Comparison of ENCODE assay signal across 9 cellular contexts in the genomic region with DNA sequence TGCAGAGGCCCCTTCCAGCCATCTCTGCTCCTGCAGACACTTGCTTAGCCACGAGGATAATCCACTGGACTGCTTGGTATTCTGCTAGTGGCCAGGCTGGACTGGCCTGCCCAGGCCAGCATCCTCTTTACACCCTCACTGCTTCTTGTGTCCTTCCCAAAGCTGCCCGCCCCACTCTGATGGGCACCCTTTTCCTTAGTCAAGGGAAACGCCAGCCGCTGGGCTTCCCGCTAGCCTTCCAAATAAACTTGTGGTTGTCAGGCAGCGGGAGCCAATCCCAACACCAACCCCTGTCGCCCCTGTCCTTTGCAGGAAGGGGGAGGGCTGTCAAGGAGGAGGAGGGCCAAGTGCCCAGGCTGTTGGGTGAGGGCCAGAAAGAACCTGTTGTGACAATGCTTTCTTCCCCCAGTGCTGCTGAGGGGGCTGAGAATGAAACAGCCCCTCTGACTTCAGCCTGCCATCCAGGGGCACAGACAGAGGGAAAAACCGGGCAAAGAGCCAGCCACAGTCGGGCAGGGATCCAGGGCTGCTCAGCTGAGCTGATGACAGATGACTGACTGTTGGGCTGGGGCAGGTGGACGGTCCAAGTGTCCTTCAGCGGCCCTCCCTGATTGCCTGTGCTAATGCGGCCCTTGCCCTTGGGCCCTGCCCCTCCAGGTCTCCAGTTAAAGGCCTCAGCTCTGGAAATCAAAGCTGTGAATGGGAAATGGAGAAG. TPM values are rescaled to one million over a fixed set of nuclear protein-coding genes. Genes with fewer than 3 reads are reported as not detected.
DNase-seq lines count a peak whose midpoint lies in the region; ATAC-seq and TF ChIP-seq lines count a peak whose summit lies in the region.
"Not testable (repeated sequence)": the region's sequence is repeated elsewhere in the genome, so short reads cannot be mapped to it uniquely, and the experiment has no call there.
"Had no signal": no experiment of that assay in that cellular context is flagged by ENCODE, and none has a peak within 500 bp of the region (broad histone marks: within the 10 kb centered on the region; RNA-seq: fewer than 3 reads in every experiment).

No MANE protein-coding gene starts in this region.

- DNase-seq in COLO668 (lab: John Stamatoyannopoulos, UW; ENCODE audit: unreplicated experiment) (peak; percentile 64), NCI-H1092 (lab: John Stamatoyannopoulos, UW) (peak; percentile 56), NCI-H748 (lab: John Stamatoyannopoulos, UW; ENCODE audit: unreplicated experiment) (peak; percentile 47), amygdala (lab: John Stamatoyannopoulos, UW) (peak in 52 of 56 donors; percentile 10 to 85 (median 56)), dorsolateral prefrontal cortex (peak; percentile 71 to 92 (median 82)), right cardiac atrium (peak; percentile 57 to 91 (median 83)), nucleus accumbens (lab: John Stamatoyannopoulos, UW) (peak in 49 of 56 donors; percentile 12 to 87 (median 61))
- not testable (repeated sequence) for DNase-seq in thoracic aorta (ENCODE audit: low spot score)

- H3K4me3 ChIP-seq in dorsolateral prefrontal cortex = peak overlapping the region in 1 of 59 donors; percentile 6
- not testable (repeated sequence) for H3K4me3 ChIP-seq in right cardiac atrium (ENCODE audit: low read length); thoracic aorta

- H3K27me3 ChIP-seq in dorsolateral prefrontal cortex; right cardiac atrium (ENCODE audit: control insufficient read depth, insufficient read depth); thoracic aorta (replicated peaks; ENCODE audit: insufficient read depth): not testable (repeated sequence)

- not testable (repeated sequence) for H3K9me3 ChIP-seq in right cardiac atrium (ENCODE audit: control insufficient read depth, low read length); thoracic aorta

- ATAC-seq in right cardiac atrium (peak; percentile 74 to 79), thoracic aorta (ENCODE audit: insufficient number of reproducible peaks, low FRiP score, low read depth) (peak; percentile 23)

- intact Hi-C loops in dorsolateral prefrontal cortex (cut with DNase I); right cardiac atrium (cut with DNase I): not testable (repeated sequence)

- not testable (repeated sequence) for TF ChIP-seq CTCF in dorsolateral prefrontal cortex (IDR thresholded peaks at IDR 0.05 in 54 of 56, conservative IDR thresholded peaks at IDR 0.05 in 2 of 56; ENCODE audit: low read depth in 1 of 56, partially characterized antibody in 56 of 56); thoracic aorta (IDR thresholded peaks at IDR 0.05)

- H3K4me1 ChIP-seq in right cardiac atrium (ENCODE audit: control insufficient read depth, insufficient read depth, low read length) = not testable (repeated sequence)
- H3K4me1 ChIP-seq in thoracic aorta (ENCODE audit: control insufficient read depth in 1 of 2, low read depth in 2 of 2) = peaks cover 13 to 70% of the 10 kb centered on the region in 2 donors

- peak overlapping the region in 51 of 59 donors; percentile 14 to 84 (median 74) for H3K27ac ChIP-seq in dorsolateral prefrontal cortex
- H3K27ac ChIP-seq in right cardiac atrium (ENCODE audit: low read length) = peak overlapping the region; percentile 50
- peak overlapping the region; percentile 59 to 75 for H3K27ac ChIP-seq in thoracic aorta

- H3K36me3 ChIP-seq in thoracic aorta = not testable (repeated sequence)

- 22% methylated on average over 9 of the region's 12 CpGs for WGBS in right cardiac atrium

RNA-seq across cellular contexts. Expression of a gene that starts 3.5 kb away (rescaled TPM):
- total RNA-seq in dorsolateral prefrontal cortex = 10 to 100 TPM in 93 of 120 experiments, 1 to 10 TPM in 27; 4.8 to 43.3 (median 16.5) TPM
- 1 to 10 TPM; 3.1 to 9.9 (median 4.3) TPM for total RNA-seq in right cardiac atrium
- polyA plus RNA-seq in right cardiac atrium = 1.9 TPM
- total RNA-seq in thoracic aorta = 1 to 10 TPM; 7.7 to 8.3 TPM

RNA-seq across cellular contexts. Expression of a gene that starts 34.3 kb away (rescaled TPM):
- total RNA-seq in dorsolateral prefrontal cortex = 10 to 100 TPM; 20.2 to 47.4 (median 29.5) TPM
- total RNA-seq in right cardiac atrium = 10 to 100 TPM; 10.9 to 11.2 (median 11.0) TPM
- 7.2 TPM for polyA plus RNA-seq in right cardiac atrium
- total RNA-seq in thoracic aorta = 10 to 100 TPM; 11.6 to 29.6 TPM

RNA-seq across cellular contexts. Expression of a gene that starts 37.1 kb away (rescaled TPM):
- 10 to 100 TPM in 1 of 120 experiments, 1 to 10 TPM in 119; 1.2 to 10.0 (median 4.2) TPM for total RNA-seq in dorsolateral prefrontal cortex
- total RNA-seq in right cardiac atrium = under 1 TPM; 0.14 to 0.45 (median 0.16) TPM
- polyA plus RNA-seq in right cardiac atrium = 0.11 TPM
- total RNA-seq in thoracic aorta = under 1 TPM in 1 of 2 donors, not detected in 1; 0.56 TPM
- polyA plus RNA-seq: fibroblast of lung had no signal

RNA-seq across cellular contexts. Expression of a gene that starts 57.3 kb away (rescaled TPM):
- total RNA-seq in dorsolateral prefrontal cortex (10 to 100 TPM; 16.2 to 36.0 (median 24.0) TPM), right cardiac atrium (1 to 10 TPM; 6.3 to 7.8 (median 6.8) TPM), thoracic aorta (10 to 100 TPM; 10.4 to 11.8 TPM)
- 3.8 TPM for polyA plus RNA-seq in right cardiac atrium
